8 cellular contexts compared by ENCODE assay signal in the genomic region with DNA sequence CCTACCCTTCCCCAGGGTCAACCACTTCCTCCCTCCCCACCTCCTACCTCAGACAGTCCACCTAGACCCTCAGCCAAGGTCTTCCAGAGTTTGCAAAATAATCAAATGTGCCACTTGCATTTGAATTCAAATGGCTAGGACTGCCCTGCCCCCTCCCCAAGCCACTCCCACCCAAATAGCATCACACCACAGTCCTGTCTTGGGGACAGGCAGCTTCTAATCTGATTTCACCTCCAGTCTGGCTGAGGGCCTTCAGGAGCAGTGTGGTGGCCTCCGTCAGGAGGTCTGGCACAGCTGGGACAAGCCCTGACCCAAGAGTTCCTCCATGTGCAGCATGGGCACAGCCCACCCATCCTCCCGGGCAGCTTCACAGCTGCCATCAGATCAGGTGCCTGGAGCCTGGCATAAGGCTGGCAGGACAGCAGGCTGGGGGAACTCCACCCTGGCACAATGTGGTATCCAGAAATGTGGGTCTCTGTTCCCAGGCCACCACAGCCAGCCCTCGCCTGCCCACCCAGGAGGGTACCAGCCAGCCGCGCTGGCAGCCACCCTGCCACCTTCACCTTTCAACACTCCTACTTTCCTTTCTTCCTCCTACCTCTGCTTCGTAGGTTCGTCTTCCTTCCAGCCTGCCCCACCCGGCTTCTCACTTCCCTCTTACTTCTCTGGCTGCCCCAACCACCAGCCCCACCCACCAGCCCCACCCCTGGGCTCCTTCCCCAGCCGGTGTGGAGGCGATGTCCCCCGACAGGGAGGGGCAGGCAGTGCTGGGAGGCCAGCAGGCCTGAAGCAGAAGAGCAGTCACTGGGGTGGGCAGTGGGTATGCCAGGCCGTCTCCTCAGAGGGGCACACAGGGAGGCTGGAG. TPM values are rescaled to one million over a fixed set of nuclear protein-coding genes. Genes with fewer than 3 reads are reported as not detected.
DNase-seq lines count a peak whose midpoint lies in the region; ATAC-seq and TF ChIP-seq lines count a peak whose summit lies in the region.

A gene with protein sequence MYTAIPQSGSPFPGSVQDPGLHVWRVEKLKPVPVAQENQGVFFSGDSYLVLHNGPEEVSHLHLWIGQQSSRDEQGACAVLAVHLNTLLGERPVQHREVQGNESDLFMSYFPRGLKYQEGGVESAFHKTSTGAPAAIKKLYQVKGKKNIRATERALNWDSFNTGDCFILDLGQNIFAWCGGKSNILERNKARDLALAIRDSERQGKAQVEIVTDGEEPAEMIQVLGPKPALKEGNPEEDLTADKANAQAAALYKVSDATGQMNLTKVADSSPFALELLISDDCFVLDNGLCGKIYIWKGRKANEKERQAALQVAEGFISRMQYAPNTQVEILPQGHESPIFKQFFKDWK (minus strand): TSS at position 648 of the 865 bp plus-strand sequence. CDS start 8,221 bp downstream, outside the sequence.

- DNase-seq in Right ventricle myocardium inferior (ENCODE audit: missing footprints) (peak; percentile 82), right atrium auricular region (ENCODE audit: low spot score) (no peak), HEK293T (ENCODE audit: extremely low spot score) (no peak)
- peak; percentile 51 for DNase-seq in T-helper 2 cell treated with Interferon-gamma antibody and Interleukin-4, amounts not matched to agents 5 μg/mL and 100 μg/mL, for 36 hours (ENCODE audit: low spot score)
- DNase-seq in effector CD8-positive, alpha-beta T cell (lab: John Stamatoyannopoulos, UW) = peak; percentile 13
- DNase-seq in naive thymus-derived CD8-positive, alpha-beta T cell = peak in 4 of 10 donors; percentile 15 to 63 (median 30)

- H3K4me1 Mint-ChIP-seq in T-helper 2 cell treated with Interferon-gamma antibody and Interleukin-4, amounts not matched to agents 5 μg/mL and 100 μg/mL, for 36 hours (ENCODE audit: low read depth) = peaks cover 57% of the 10 kb centered on the region
- H3K4me1 Mint-ChIP-seq in naive thymus-derived CD8-positive, alpha-beta T cell = peaks cover 30 to 87% (median 64%) of the 10 kb centered on the region in 4 donors

- H3K4me1 ChIP-seq in right atrium auricular region = peaks cover 0 to 20% of the 10 kb centered on the region in 2 donors

- H3K9me3 Mint-ChIP-seq in T-helper 2 cell treated with Interferon-gamma antibody and Interleukin-4, amounts not matched to agents 5 μg/mL and 100 μg/mL, for 36 hours = no peaks in the 10 kb centered on the region
- peaks cover 0 to 6% (median 0%) of the 10 kb centered on the region in 9 donors for H3K9me3 Mint-ChIP-seq in naive thymus-derived CD8-positive, alpha-beta T cell

- ATAC-seq in Right ventricle myocardium inferior (peak; percentile 28), HG03432 (IDR thresholded peaks at IDR 0.05; ENCODE audit: unreplicated experiment) (peak; percentile 74), HG02970 (IDR thresholded peaks at IDR 0.05; ENCODE audit: low FRiP score, unreplicated experiment) (no peak)
- ATAC-seq in naive thymus-derived CD8-positive, alpha-beta T cell = peak in 1 of 2 donors; percentile 21

- no peak within 1 kb of the TSS for H3K27ac ChIP-seq in right atrium auricular region

- H3K36me3 ChIP-seq in right atrium auricular region = no peaks in the 10 kb centered on the region

- CTCF ChIA-PET in HEK293T (lab: Yijun Ruan, JAX) = no interaction called here

- H3K27ac Mint-ChIP-seq in T-helper 2 cell treated with Interferon-gamma antibody and Interleukin-4, amounts not matched to agents 5 μg/mL and 100 μg/mL, for 36 hours = peak within 1 kb of the TSS; percentile 80
- peak within 1 kb of the TSS in 9 of 10 donors; percentile 31 to 80 (median 63) for H3K27ac Mint-ChIP-seq in naive thymus-derived CD8-positive, alpha-beta T cell

- peak within 1 kb of the TSS in 1 of 2 donors; percentile 14 for H3K4me3 ChIP-seq in right atrium auricular region

- H3K27me3 ChIP-seq in right atrium auricular region = no peaks in the 10 kb centered on the region

- POLR2A ChIA-PET in naive thymus-derived CD8-positive, alpha-beta T cell (lab: Charles Lee) = interaction anchor here (1.9 to 3.1 kb wide), 2 partner anchors 9 to 83 kb away, joined by 11 to 23 read pairs; a partner anchor contains a TSS
- POLR2A ChIA-PET in HEK293T (lab: Yijun Ruan, JAX) = interaction anchor here (1.1 kb wide), 1 partner anchor 9 kb away, joined by 5 read pairs; a partner anchor contains a TSS

- H3K9me3 ChIP-seq in right atrium auricular region = no peaks in the 10 kb centered on the region

- peaks cover 26% of the 10 kb centered on the region for H3K36me3 Mint-ChIP-seq in T-helper 2 cell treated with Interferon-gamma antibody and Interleukin-4, amounts not matched to agents 5 μg/mL and 100 μg/mL, for 36 hours (ENCODE audit: low read depth)
- H3K36me3 Mint-ChIP-seq in naive thymus-derived CD8-positive, alpha-beta T cell = peaks cover 0 to under 1% (median 0%) of the 10 kb centered on the region in 3 donors

- H3K27me3 Mint-ChIP-seq in T-helper 2 cell treated with Interferon-gamma antibody and Interleukin-4, amounts not matched to agents 5 μg/mL and 100 μg/mL, for 36 hours (ENCODE audit: low read depth) = no peaks in the 10 kb centered on the region
- H3K27me3 Mint-ChIP-seq in naive thymus-derived CD8-positive, alpha-beta T cell = peaks cover 0 to 3% (median 0%) of the 10 kb centered on the region in 5 donors

- TF ChIP-seq CTCF in right atrium auricular region (IDR thresholded peaks at IDR 0.05) = no peak

- intact Hi-C loops in Right ventricle myocardium inferior (cut with DNase I) = no loop called here

- peak within 1 kb of the TSS; percentile 87 for H3K4me3 Mint-ChIP-seq in T-helper 2 cell treated with Interferon-gamma antibody and Interleukin-4, amounts not matched to agents 5 μg/mL and 100 μg/mL, for 36 hours
- H3K4me3 Mint-ChIP-seq in naive thymus-derived CD8-positive, alpha-beta T cell = peak within 1 kb of the TSS; percentile 58 to 82 (median 72)

TF ChIP-seq in HEK293T, 16 proteins besides CTCF, POLR2A, EP300 and RAD21:
- TF ChIP-seq FOXK2 (IDR thresholded peaks at IDR 0.05) (no peak), L3MBTL2 (conservative IDR thresholded peaks at IDR 0.05) (no peak), SUZ12 (IDR thresholded peaks at IDR 0.05) (no peak), HDGF (IDR thresholded peaks at IDR 0.05; ENCODE audit: borderline replicate concordance) (no peak), CTBP1 (IDR thresholded peaks at IDR 0.05; ENCODE audit: borderline replicate concordance) (no peak), BHLHE40 (IDR thresholded peaks at IDR 0.05; ENCODE audit: borderline replicate concordance) (no peak), ZNF384 (IDR thresholded peaks at IDR 0.05) (no peak), ARNT (IDR thresholded peaks at IDR 0.05) (no peak), SP1 (IDR thresholded peaks at IDR 0.05) (no peak), FOXA1 (IDR thresholded peaks at IDR 0.05) (no peak), FOXM1 (IDR thresholded peaks at IDR 0.05; ENCODE audit: borderline replicate concordance) (no peak), TARDBP (IDR thresholded peaks at IDR 0.05) (no peak), ELF4 (IDR thresholded peaks at IDR 0.05) (no peak), NFRKB (IDR thresholded peaks at IDR 0.05) (no peak), LEF1 (IDR thresholded peaks at IDR 0.05; ENCODE audit: borderline replicate concordance) (no peak)
- TF ChIP-seq, protein P1, sequence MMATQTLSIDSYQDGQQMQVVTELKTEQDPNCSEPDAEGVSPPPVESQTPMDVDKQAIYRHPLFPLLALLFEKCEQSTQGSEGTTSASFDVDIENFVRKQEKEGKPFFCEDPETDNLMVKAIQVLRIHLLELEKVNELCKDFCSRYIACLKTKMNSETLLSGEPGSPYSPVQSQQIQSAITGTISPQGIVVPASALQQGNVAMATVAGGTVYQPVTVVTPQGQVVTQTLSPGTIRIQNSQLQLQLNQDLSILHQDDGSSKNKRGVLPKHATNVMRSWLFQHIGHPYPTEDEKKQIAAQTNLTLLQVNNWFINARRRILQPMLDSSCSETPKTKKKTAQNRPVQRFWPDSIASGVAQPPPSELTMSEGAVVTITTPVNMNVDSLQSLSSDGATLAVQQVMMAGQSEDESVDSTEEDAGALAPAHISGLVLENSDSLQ (IDR thresholded peaks at IDR 0.05) = no peak

RNA-seq across cellular contexts. Expression of the gene that starts here (rescaled TPM):
- total RNA-seq in Right ventricle myocardium inferior (5.2 TPM), right atrium auricular region (10 to 100 TPM in 1 of 2 donors, 1 to 10 TPM in 1; 8.7 to 43.4 TPM)
- 1 to 10 TPM; 5.7 to 8.0 TPM for total RNA-seq in naive thymus-derived CD8-positive, alpha-beta T cell
- 10 to 100 TPM; 15.7 to 18.6 (median 16.8) TPM for polyA plus RNA-seq in naive thymus-derived CD8-positive, alpha-beta T cell

Comparison
In these comparisons a context has a peak if more than half of its experiments do, and no peak if none do; other contexts are left out.
1. DNase-seq: peak in Right ventricle myocardium inferior (single experiment), T-helper 2 cell treated with Interferon-gamma antibody and Interleukin-4, amounts not matched to agents 5 μg/mL and 100 μg/mL, for 36 hours (single experiment) and effector CD8-positive, alpha-beta T cell (single experiment); none in right atrium auricular region (single experiment) and HEK293T (single experiment).